Comparison of ENCODE assay signal across 19 cellular contexts in the genomic region with DNA sequence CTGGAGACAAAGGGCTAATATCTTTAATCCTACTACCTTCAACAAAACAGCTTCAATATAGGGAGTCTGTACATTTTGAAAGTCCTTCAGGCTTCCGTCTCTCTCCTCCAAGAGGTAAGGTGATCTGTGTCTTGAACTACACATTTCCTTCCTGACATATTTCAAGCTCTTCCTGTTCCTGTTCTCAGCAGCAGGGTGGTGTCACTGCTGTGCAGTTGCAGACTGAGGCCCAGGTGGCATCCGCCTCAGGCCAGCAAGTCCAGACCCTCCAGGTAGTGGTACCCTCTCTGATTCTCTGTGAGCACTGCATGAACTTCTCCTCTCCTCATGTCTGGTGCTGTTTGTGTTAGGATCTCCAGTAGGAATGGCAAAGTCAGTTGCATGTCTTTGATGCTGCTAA. TPM values are rescaled to one million over a fixed set of nuclear protein-coding genes. Genes with fewer than 3 reads are reported as not detected.
DNase-seq lines count a peak whose midpoint lies in the region; ATAC-seq, FAIRE-seq and TF ChIP-seq lines count a peak whose summit lies in the region.
"Had no signal": no experiment of that assay in that cellular context is flagged by ENCODE, and none has a peak within 500 bp of the region (broad histone marks: within the 10 kb centered on the region; RNA-seq: fewer than 3 reads in every experiment).

No MANE protein-coding gene starts in this region.

- ATAC-seq in activated CD8-positive, alpha-beta T cell treated with anti-CD3 and anti-CD28 coated beads, Interleukin-2, amount 10 ng/mL, durations not matched to agents 7 days and 5 days: peak; percentile 96
- ATAC-seq in HepG2: no peak
- ATAC-seq in HG03135 (IDR thresholded peaks at IDR 0.05; ENCODE audit: unreplicated experiment): no peak
- ATAC-seq: GM23338 had no signal

- H3K4me1 Mint-ChIP-seq in CD8-positive, alpha-beta memory T cell: peaks cover 61 to 85% (median 82%) of the 10 kb centered on the region in 3 donors
- peaks cover 60% of the 10 kb centered on the region for H3K4me1 Mint-ChIP-seq in activated CD8-positive, alpha-beta T cell treated with anti-CD3 and anti-CD28 coated beads, Interleukin-2, amount 10 ng/mL, durations not matched to agents 7 days and 5 days (ENCODE audit: low read depth)

- H3K9ac ChIP-seq in BLaER1 (no peak overlapping the region), HepG2 (ENCODE audit: insufficient read depth, low read depth, low read length) (no peak overlapping the region)

- CTCF ChIA-PET in CD8-positive, alpha-beta memory T cell (lab: Charles Lee): no interaction called here
- CTCF ChIA-PET in activated CD8-positive, alpha-beta T cell treated with anti-CD3 and anti-CD28 coated beads, Interleukin-2, amount 10 ng/mL, durations not matched to agents 7 days and 5 days (lab: Charles Lee): interaction anchor here (0.7 to 2.2 kb wide), 10 partner anchors 10 to 288 kb away, joined by 3 to 16 read pairs (median 3); no protein-coding TSS in a partner anchor
- CTCF ChIA-PET in HepG2 (lab: Yijun Ruan, JAX; ENCODE audit: low intra/inter-chr PET ratio, low total read pairs): no interaction called here

- H3K36me3 Mint-ChIP-seq in CD8-positive, alpha-beta memory T cell: peaks cover 17 to 68% (median 26%) of the 10 kb centered on the region in 3 donors
- H3K36me3 Mint-ChIP-seq in activated CD8-positive, alpha-beta T cell treated with anti-CD3 and anti-CD28 coated beads, Interleukin-2, amount 10 ng/mL, durations not matched to agents 7 days and 5 days (ENCODE audit: low read depth): peaks cover 65% of the 10 kb centered on the region

- no peak overlapping the region for H2AFZ ChIP-seq in HepG2 (ENCODE audit: low read length)
- H2AFZ ChIP-seq: GM23338 had no signal

- peak overlapping the region; percentile 38; the same call in 1 of the 2 replicates for H3K4me2 ChIP-seq in BLaER1
- H3K4me2 ChIP-seq in HepG2 (ENCODE audit: low read depth, low read length): no peak overlapping the region
- H3K4me2 ChIP-seq: GM23338 had no signal

- no peaks in the 10 kb centered on the region for H3K9me3 ChIP-seq in BLaER1
- no peaks in the 10 kb centered on the region for H3K9me3 ChIP-seq in CD8-positive, alpha-beta memory T cell (ENCODE audit: low read length)
- H3K9me3 ChIP-seq in HepG2 (ENCODE audit: low read length): no peaks in the 10 kb centered on the region

- H3K36me3 ChIP-seq in BLaER1 (peaks cover 82% of the 10 kb centered on the region), HepG2 (replicated peaks in 1 of 2; ENCODE audit: control insufficient read depth in 1 of 2, insufficient read depth in 2 of 2, low read length in 2 of 2) (peaks cover 18 to 62% of the 10 kb centered on the region in 2 experiments)
- H3K36me3 ChIP-seq in CD8-positive, alpha-beta memory T cell (ENCODE audit: insufficient read depth, low read length): peaks cover 30% of the 10 kb centered on the region

- TF ChIP-seq CTCF in HepG2 (CRISPR knock-in tag; IDR thresholded peaks at IDR 0.05): no peak

- no peak for TF ChIP-seq RAD21 in HepG2 (CRISPR knock-in tag; IDR thresholded peaks at IDR 0.05)

- in situ Hi-C loops in HepG2 (cut with HindIII; ENCODE audit: extremely low pct_ligation_motif_present, low pct_unique_long_range_greater_than_20kb): no loop called here

- H3K27ac Mint-ChIP-seq in CD8-positive, alpha-beta memory T cell: peak overlapping the region; percentile 49 to 94 (median 88)
- peak overlapping the region; percentile 85 for H3K27ac Mint-ChIP-seq in activated CD8-positive, alpha-beta T cell treated with anti-CD3 and anti-CD28 coated beads, Interleukin-2, amount 10 ng/mL, durations not matched to agents 7 days and 5 days
- H3K27ac Mint-ChIP-seq: GM23338, nephron had no signal

- H3K4me1 ChIP-seq in BLaER1 (peaks cover 51% of the 10 kb centered on the region), HepG2 (ENCODE audit: insufficient read depth, low read length) (peaks cover 13% of the 10 kb centered on the region)
- H3K4me1 ChIP-seq in CD8-positive, alpha-beta memory T cell (ENCODE audit: insufficient read depth, low read length): peaks cover 38% of the 10 kb centered on the region

- 96% methylated on average over 2 of the region's 2 CpGs for WGBS in HepG2 (ENCODE audit: low lambda C conversion rate)

- BruUV-seq in HepG2 (replicated peaks; lab: Mats Ljungman, UMichigan): no TSS peak

- no peak overlapping the region for H3K27ac ChIP-seq in BLaER1
- no peak overlapping the region for H3K27ac ChIP-seq in CD8-positive, alpha-beta memory T cell (ENCODE audit: low read depth, low read length)
- H3K27ac ChIP-seq in HepG2 (ENCODE audit: extremely low read length, insufficient read depth, low read length): no peak overlapping the region

- intact Hi-C loops in HepG2 (cut with micrococcal nuclease; ENCODE audit: unreplicated experiment): no loop called here
- intact Hi-C loops in cardiac septum (cut with DNase I): no loop called here

- FAIRE-seq in HepG2 (lab: Jason Lieb, UNC): no peak
- FAIRE-seq: RCC 7860 had no signal

- H3K79me2 ChIP-seq in HepG2 (ENCODE audit: insufficient read depth, low read length): peaks cover 57% of the 10 kb centered on the region

- no peaks in the 10 kb centered on the region for H3K9me3 Mint-ChIP-seq in CD8-positive, alpha-beta memory T cell
- H3K9me3 Mint-ChIP-seq in activated CD8-positive, alpha-beta T cell treated with anti-CD3 and anti-CD28 coated beads, Interleukin-2, amount 10 ng/mL, durations not matched to agents 7 days and 5 days (ENCODE audit: insufficient read depth): no peaks in the 10 kb centered on the region
- H3K9me3 Mint-ChIP-seq: GM23338, nephron had no signal

- no peak for TF ChIP-seq POLR2A in HepG2 (IDR thresholded peaks at IDR 0.05; ENCODE audit: insufficient read depth in 1 of 2, low read depth in 2 of 2, low read length in 2 of 2)

- H3K27me3 Mint-ChIP-seq in CD8-positive, alpha-beta memory T cell: no peaks in the 10 kb centered on the region
- H3K27me3 Mint-ChIP-seq in activated CD8-positive, alpha-beta T cell treated with anti-CD3 and anti-CD28 coated beads, Interleukin-2, amount 10 ng/mL, durations not matched to agents 7 days and 5 days (ENCODE audit: low read depth): no peaks in the 10 kb centered on the region

- no peak overlapping the region for H3K4me3 ChIP-seq in BLaER1
- H3K4me3 ChIP-seq in CD8-positive, alpha-beta memory T cell (ENCODE audit: low read length): peak overlapping the region; percentile 23
- no peak overlapping the region for H3K4me3 ChIP-seq in HepG2 (replicated peaks in 1 of 3; ENCODE audit: insufficient read depth in 1 of 3, low read depth in 2 of 3, low read length in 3 of 3)
- H3K4me3 ChIP-seq: GM23338 had no signal

- TF ChIP-seq EP300 in HepG2 (IDR thresholded peaks at IDR 0.05; ENCODE audit: low read depth in 2 of 2, low read length in 2 of 2): no peak
- no peak for TF ChIP-seq EP300 in HepG2 (CRISPR knock-in tag; IDR thresholded peaks at IDR 0.05; ENCODE audit: borderline replicate concordance)

- H3K27me3 ChIP-seq in BLaER1: no peaks in the 10 kb centered on the region
- no peaks in the 10 kb centered on the region for H3K27me3 ChIP-seq in CD8-positive, alpha-beta memory T cell (ENCODE audit: insufficient read depth, low read length, poor library complexity, severe bottlenecking)
- no peaks in the 10 kb centered on the region for H3K27me3 ChIP-seq in HepG2 (ENCODE audit: control insufficient read depth in 1 of 2, insufficient read depth in 2 of 2, low read length in 2 of 2)

- POLR2A ChIA-PET in CD8-positive, alpha-beta memory T cell (lab: Charles Lee): no interaction called here
- POLR2A ChIA-PET in activated CD8-positive, alpha-beta T cell treated with anti-CD3 and anti-CD28 coated beads, Interleukin-2, amount 10 ng/mL, durations not matched to agents 7 days and 5 days (lab: Charles Lee): interaction anchor here (1.6 kb wide), 1 partner anchor 120 kb away, joined by 4 read pairs; a partner anchor contains a TSS
- POLR2A ChIA-PET in HepG2 (lab: Yijun Ruan, JAX): no interaction called here

- DNase-seq in CD8-positive, alpha-beta memory T cell: peak in 3 of 5 donors; percentile 4 to 49 (median 41)
- DNase-seq in activated CD8-positive, alpha-beta T cell treated with anti-CD3 and anti-CD28 coated beads, Interleukin-2, amount 10 ng/mL, durations not matched to agents 7 days and 5 days: peak; percentile 57
- DNase-seq in HepG2 (ENCODE audit: low spot score) (no peak), NCI-H748 treated with DMSO at 0.1 percent for 48 hours (lab: John Stamatoyannopoulos, UW) (no peak), NCI-H128 (lab: John Stamatoyannopoulos, UW; ENCODE audit: unreplicated experiment) (no peak), cardiac septum (ENCODE audit: low spot score) (no peak)
- DNase-seq: activated CD4-positive, alpha-beta T cell treated with anti-CD3 and anti-CD28 coated beads for 1 hour; cerebellar nuclear complex; DMS79 treated with DMSO at 0.1 percent for 48 hours; MM.1S; NCI-H2081 treated with DMSO at 0.1 percent for 48 hours; stimulated activated CD4-positive, alpha-beta T cell treated with anti-CD3 and anti-CD28 coated beads, Interleukin-2, amount 100 ng/mL, for 24 hours had no signal

- H4K20me1 ChIP-seq in BLaER1: peaks cover 100% of the 10 kb centered on the region
- no peaks in the 10 kb centered on the region for H4K20me1 ChIP-seq in HepG2 (ENCODE audit: insufficient read depth, low read length)

- H3K4me3 Mint-ChIP-seq in CD8-positive, alpha-beta memory T cell: peak overlapping the region; percentile 59 to 85 (median 77)
- peak overlapping the region; percentile 69 for H3K4me3 Mint-ChIP-seq in activated CD8-positive, alpha-beta T cell treated with anti-CD3 and anti-CD28 coated beads, Interleukin-2, amount 10 ng/mL, durations not matched to agents 7 days and 5 days
- H3K4me3 Mint-ChIP-seq: GM23338, nephron had no signal

RNA-seq across cellular contexts. Expression of a gene that starts 7.8 kb away (rescaled TPM):
- total RNA-seq in CD8-positive, alpha-beta memory T cell: 10 to 100 TPM; 34.5 to 34.9 TPM
- 26.3 TPM for polyA plus RNA-seq in CD8-positive, alpha-beta memory T cell
- 10 to 100 TPM; 32.3 to 32.5 TPM for total RNA-seq in activated CD8-positive, alpha-beta T cell treated with anti-CD3 and anti-CD28 coated beads, Interleukin-2, amount 10 ng/mL, durations not matched to agents 7 days and 5 days
- total RNA-seq in HepG2 (2016; rRNA removed; fragmentation: Illumina TruSeq; extraction: Trizol): 22.9 and 52.0 TPM in 2 replicates
- 3.6 and 4.8 TPM in 2 replicates for total RNA-seq in HepG2 (2016; cell fraction: cytosol; rRNA removed; fragmentation: Illumina TruSeq; extraction: Trizol; ENCODE audit: low read depth)
- total RNA-seq in HepG2 (2016; cell fraction: insoluble cytoplasmic fraction; rRNA removed; fragmentation: Illumina TruSeq; extraction: Trizol): 22.0 and 49.9 TPM in 2 replicates
- 18.4 and 21.5 TPM in 2 replicates for total RNA-seq in HepG2 (2016; cell fraction: membrane; rRNA removed; fragmentation: Illumina TruSeq; extraction: Trizol)
- total RNA-seq in HepG2 (2016; cell fraction: nucleus; rRNA removed; fragmentation: Illumina TruSeq; extraction: Trizol): 33.7 and 34.3 TPM in 2 replicates
- polyA plus RNA-seq in HepG2 (2011; rRNA removed): 14.8 and 16.0 TPM in 2 replicates
- polyA plus RNA-seq in HepG2 (2011; cell fraction: cytosol; rRNA removed): 9.2 and 9.9 TPM in 2 replicates
- 19.0 and 21.1 TPM in 2 replicates for polyA plus RNA-seq in HepG2 (2011; cell fraction: nucleus; rRNA removed)
- 18.5 and 18.9 TPM in 2 replicates for polyA plus RNA-seq in HepG2 (2012)
- polyA plus RNA-seq in HepG2 (2016; cell fraction: cytosol; fragmentation: Illumina TruSeq; extraction: Trizol; ENCODE audit: low read depth): 2.2 and 3.1 TPM in 2 replicates
- 61.2 and 64.1 TPM in 2 replicates for polyA plus RNA-seq in HepG2 (2016; cell fraction: insoluble cytoplasmic fraction; fragmentation: Illumina TruSeq; extraction: Trizol; ENCODE audit: low read depth)
- polyA plus RNA-seq in HepG2 (2016; cell fraction: membrane; fragmentation: Illumina TruSeq; extraction: Trizol; ENCODE audit: low read depth): 9.3 and 11.6 TPM in 2 replicates
- 65.3 and 68.8 TPM in 2 replicates for polyA plus RNA-seq in HepG2 (2016; cell fraction: nucleus; fragmentation: Illumina TruSeq; extraction: Trizol; ENCODE audit: insufficient read depth, low read depth)
- polyA minus RNA-seq in HepG2 (2011; rRNA and poly(A)+ RNA removed; ENCODE audit: low replicate concordance): 53.8 and 56.2 TPM in 2 replicates
- 15.1 and 18.1 TPM in 2 replicates for polyA minus RNA-seq in HepG2 (2011; cell fraction: cytosol; rRNA and poly(A)+ RNA removed)
- polyA minus RNA-seq in HepG2 (2011; cell fraction: nucleus; rRNA and poly(A)+ RNA removed): 22.9 and 23.2 TPM in 2 replicates
- 12.9 TPM for total RNA-seq in cardiac septum

RNA-seq across cellular contexts. Expression of a gene that starts 8.5 kb away (rescaled TPM):
- total RNA-seq in CD8-positive, alpha-beta memory T cell: 10 to 100 TPM; 41.9 to 42.9 TPM
- 51.1 TPM for polyA plus RNA-seq in CD8-positive, alpha-beta memory T cell
- total RNA-seq in activated CD8-positive, alpha-beta T cell treated with anti-CD3 and anti-CD28 coated beads, Interleukin-2, amount 10 ng/mL, durations not matched to agents 7 days and 5 days: 10 to 100 TPM; 30.2 to 31.9 TPM
- 49.0 and 60.4 TPM in 2 replicates for total RNA-seq in HepG2 (2016; rRNA removed; fragmentation: Illumina TruSeq; extraction: Trizol)
- 27.4 and 28.2 TPM in 2 replicates for total RNA-seq in HepG2 (2016; cell fraction: cytosol; rRNA removed; fragmentation: Illumina TruSeq; extraction: Trizol; ENCODE audit: low read depth)
- 49.5 and 55.0 TPM in 2 replicates for total RNA-seq in HepG2 (2016; cell fraction: insoluble cytoplasmic fraction; rRNA removed; fragmentation: Illumina TruSeq; extraction: Trizol)
- total RNA-seq in HepG2 (2016; cell fraction: membrane; rRNA removed; fragmentation: Illumina TruSeq; extraction: Trizol): 39.5 and 41.0 TPM in 2 replicates
- total RNA-seq in HepG2 (2016; cell fraction: nucleus; rRNA removed; fragmentation: Illumina TruSeq; extraction: Trizol): 50.8 and 56.3 TPM in 2 replicates
- 14.0 and 18.4 TPM in 2 replicates for polyA plus RNA-seq in HepG2 (2011; rRNA removed)
- 8.9 and 11.4 TPM in 2 replicates for polyA plus RNA-seq in HepG2 (2011; cell fraction: cytosol; rRNA removed)
- 21.1 TPM in 2 replicates for polyA plus RNA-seq in HepG2 (2011; cell fraction: nucleus; rRNA removed)
- 29.6 and 43.1 TPM in 2 replicates for polyA plus RNA-seq in HepG2 (2012)
- 32.3 and 41.1 TPM in 2 replicates for polyA plus RNA-seq in HepG2 (2016; cell fraction: cytosol; fragmentation: Illumina TruSeq; extraction: Trizol; ENCODE audit: low read depth)
- polyA plus RNA-seq in HepG2 (2016; cell fraction: insoluble cytoplasmic fraction; fragmentation: Illumina TruSeq; extraction: Trizol; ENCODE audit: low read depth): 75.4 and 76.2 TPM in 2 replicates
- polyA plus RNA-seq in HepG2 (2016; cell fraction: membrane; fragmentation: Illumina TruSeq; extraction: Trizol; ENCODE audit: low read depth): 40.8 and 42.5 TPM in 2 replicates
- polyA plus RNA-seq in HepG2 (2016; cell fraction: nucleus; fragmentation: Illumina TruSeq; extraction: Trizol; ENCODE audit: insufficient read depth, low read depth): 45.0 and 50.9 TPM in 2 replicates
- polyA minus RNA-seq in HepG2 (2011; rRNA and poly(A)+ RNA removed; ENCODE audit: low replicate concordance): 5.5 and 10.5 TPM in 2 replicates
- polyA minus RNA-seq in HepG2 (2011; cell fraction: cytosol; rRNA and poly(A)+ RNA removed): 4.2 and 5.0 TPM in 2 replicates
- polyA minus RNA-seq in HepG2 (2011; cell fraction: nucleus; rRNA and poly(A)+ RNA removed): 52.7 and 65.8 TPM in 2 replicates
- total RNA-seq in cardiac septum: 15.4 TPM

RNA-seq across cellular contexts. Expression of a gene that starts 27.6 kb away (rescaled TPM):
- not detected for total RNA-seq in CD8-positive, alpha-beta memory T cell
- not detected for polyA plus RNA-seq in CD8-positive, alpha-beta memory T cell
- total RNA-seq in activated CD8-positive, alpha-beta T cell treated with anti-CD3 and anti-CD28 coated beads, Interleukin-2, amount 10 ng/mL, durations not matched to agents 7 days and 5 days: not detected
- total RNA-seq in HepG2 (2016; rRNA removed; fragmentation: Illumina TruSeq; extraction: Trizol): 0.09 and 0.35 TPM in 2 replicates
- total RNA-seq in HepG2 (2016; cell fraction: cytosol; rRNA removed; fragmentation: Illumina TruSeq; extraction: Trizol; ENCODE audit: low read depth): not detected in 2 replicates
- total RNA-seq in HepG2 (2016; cell fraction: insoluble cytoplasmic fraction; rRNA removed; fragmentation: Illumina TruSeq; extraction: Trizol): 0.09 and 0.33 TPM in 2 replicates
- total RNA-seq in HepG2 (2016; cell fraction: membrane; rRNA removed; fragmentation: Illumina TruSeq; extraction: Trizol): not detected in 2 replicates
- not detected in 2 replicates for total RNA-seq in HepG2 (2016; cell fraction: nucleus; rRNA removed; fragmentation: Illumina TruSeq; extraction: Trizol)
- polyA plus RNA-seq in HepG2 (2011; rRNA removed): not detected in 2 replicates
- polyA plus RNA-seq in HepG2 (2011; cell fraction: cytosol; rRNA removed): 0.08 and 0.10 TPM in 2 replicates
- polyA plus RNA-seq in HepG2 (2011; cell fraction: nucleus; rRNA removed): not detected in 2 replicates
- 0.28 and 0.79 TPM in 2 replicates for polyA plus RNA-seq in HepG2 (2012)
- not detected in 2 replicates for polyA plus RNA-seq in HepG2 (2016; cell fraction: cytosol; fragmentation: Illumina TruSeq; extraction: Trizol; ENCODE audit: low read depth)
- 0.44 TPM in 1 of 2 replicates, not detected in the other for polyA plus RNA-seq in HepG2 (2016; cell fraction: insoluble cytoplasmic fraction; fragmentation: Illumina TruSeq; extraction: Trizol; ENCODE audit: low read depth)
- polyA plus RNA-seq in HepG2 (2016; cell fraction: membrane; fragmentation: Illumina TruSeq; extraction: Trizol; ENCODE audit: low read depth): not detected in 2 replicates
- not detected in 2 replicates for polyA plus RNA-seq in HepG2 (2016; cell fraction: nucleus; fragmentation: Illumina TruSeq; extraction: Trizol; ENCODE audit: insufficient read depth, low read depth)
- not detected in 2 replicates for polyA minus RNA-seq in HepG2 (2011; rRNA and poly(A)+ RNA removed; ENCODE audit: low replicate concordance)
- not detected in 2 replicates for polyA minus RNA-seq in HepG2 (2011; cell fraction: cytosol; rRNA and poly(A)+ RNA removed)
- polyA minus RNA-seq in HepG2 (2011; cell fraction: nucleus; rRNA and poly(A)+ RNA removed): 0.64 TPM in 1 of 2 replicates, not detected in the other
- total RNA-seq in cardiac septum: 174 TPM
- total RNA-seq: GM23338, HT1080 had no signal

RNA-seq across cellular contexts. Expression of a gene that starts 38.4 kb away (rescaled TPM):
- total RNA-seq in CD8-positive, alpha-beta memory T cell: not detected
- not detected for polyA plus RNA-seq in CD8-positive, alpha-beta memory T cell
- not detected for total RNA-seq in activated CD8-positive, alpha-beta T cell treated with anti-CD3 and anti-CD28 coated beads, Interleukin-2, amount 10 ng/mL, durations not matched to agents 7 days and 5 days
- total RNA-seq in HepG2 (2016; rRNA removed; fragmentation: Illumina TruSeq; extraction: Trizol): not detected in 2 replicates
- total RNA-seq in HepG2 (2016; cell fraction: cytosol; rRNA removed; fragmentation: Illumina TruSeq; extraction: Trizol; ENCODE audit: low read depth): not detected in 2 replicates
- total RNA-seq in HepG2 (2016; cell fraction: insoluble cytoplasmic fraction; rRNA removed; fragmentation: Illumina TruSeq; extraction: Trizol): 0.21 and 0.28 TPM in 2 replicates
- not detected in 2 replicates for total RNA-seq in HepG2 (2016; cell fraction: membrane; rRNA removed; fragmentation: Illumina TruSeq; extraction: Trizol)
- total RNA-seq in HepG2 (2016; cell fraction: nucleus; rRNA removed; fragmentation: Illumina TruSeq; extraction: Trizol): not detected in 2 replicates
- 0.14 and 0.55 TPM in 2 replicates for polyA plus RNA-seq in HepG2 (2011; rRNA removed)
- 0.14 and 0.51 TPM in 2 replicates for polyA plus RNA-seq in HepG2 (2011; cell fraction: cytosol; rRNA removed)
- 0.16 TPM in 1 of 2 replicates, not detected in the other for polyA plus RNA-seq in HepG2 (2011; cell fraction: nucleus; rRNA removed)
- polyA plus RNA-seq in HepG2 (2012): 0.25 TPM in 1 of 2 replicates, not detected in the other
- polyA plus RNA-seq in HepG2 (2016; cell fraction: cytosol; fragmentation: Illumina TruSeq; extraction: Trizol; ENCODE audit: low read depth): not detected in 2 replicates
- not detected in 2 replicates for polyA plus RNA-seq in HepG2 (2016; cell fraction: insoluble cytoplasmic fraction; fragmentation: Illumina TruSeq; extraction: Trizol; ENCODE audit: low read depth)
- polyA plus RNA-seq in HepG2 (2016; cell fraction: membrane; fragmentation: Illumina TruSeq; extraction: Trizol; ENCODE audit: low read depth): not detected in 2 replicates
- not detected in 2 replicates for polyA plus RNA-seq in HepG2 (2016; cell fraction: nucleus; fragmentation: Illumina TruSeq; extraction: Trizol; ENCODE audit: insufficient read depth, low read depth)
- polyA minus RNA-seq in HepG2 (2011; rRNA and poly(A)+ RNA removed; ENCODE audit: low replicate concordance): 0.72 TPM in 1 of 2 replicates, not detected in the other
- polyA minus RNA-seq in HepG2 (2011; cell fraction: cytosol; rRNA and poly(A)+ RNA removed): not detected in 2 replicates
- not detected in 2 replicates for polyA minus RNA-seq in HepG2 (2011; cell fraction: nucleus; rRNA and poly(A)+ RNA removed)
- total RNA-seq in cardiac septum: not detected
- total RNA-seq: GM23338, ureter had no signal

RNA-seq across cellular contexts. Expression of a gene that starts 41.6 kb away (rescaled TPM):
- total RNA-seq in CD8-positive, alpha-beta memory T cell: 1 to 10 TPM; 1.1 to 1.8 TPM
- polyA plus RNA-seq in CD8-positive, alpha-beta memory T cell: 0.40 TPM
- total RNA-seq in activated CD8-positive, alpha-beta T cell treated with anti-CD3 and anti-CD28 coated beads, Interleukin-2, amount 10 ng/mL, durations not matched to agents 7 days and 5 days: 1 to 10 TPM; 1.1 TPM
- 0.87 and 2.4 TPM in 2 replicates for total RNA-seq in HepG2 (2016; rRNA removed; fragmentation: Illumina TruSeq; extraction: Trizol)
- 0.26 and 0.30 TPM in 2 replicates for total RNA-seq in HepG2 (2016; cell fraction: cytosol; rRNA removed; fragmentation: Illumina TruSeq; extraction: Trizol; ENCODE audit: low read depth)
- 1.1 and 2.3 TPM in 2 replicates for total RNA-seq in HepG2 (2016; cell fraction: insoluble cytoplasmic fraction; rRNA removed; fragmentation: Illumina TruSeq; extraction: Trizol)
- 0.55 and 0.80 TPM in 2 replicates for total RNA-seq in HepG2 (2016; cell fraction: membrane; rRNA removed; fragmentation: Illumina TruSeq; extraction: Trizol)
- total RNA-seq in HepG2 (2016; cell fraction: nucleus; rRNA removed; fragmentation: Illumina TruSeq; extraction: Trizol): 3.5 and 4.1 TPM in 2 replicates
- 2.5 TPM in 2 replicates for polyA plus RNA-seq in HepG2 (2011; rRNA removed)
- 1.00 and 1.4 TPM in 2 replicates for polyA plus RNA-seq in HepG2 (2011; cell fraction: cytosol; rRNA removed)
- 15.4 and 20.4 TPM in 2 replicates for polyA plus RNA-seq in HepG2 (2011; cell fraction: nucleus; rRNA removed)
- polyA plus RNA-seq in HepG2 (2012): 2.4 and 2.5 TPM in 2 replicates
- 0.23 and 0.29 TPM in 2 replicates for polyA plus RNA-seq in HepG2 (2016; cell fraction: cytosol; fragmentation: Illumina TruSeq; extraction: Trizol; ENCODE audit: low read depth)
- polyA plus RNA-seq in HepG2 (2016; cell fraction: insoluble cytoplasmic fraction; fragmentation: Illumina TruSeq; extraction: Trizol; ENCODE audit: low read depth): 0.71 and 0.86 TPM in 2 replicates
- polyA plus RNA-seq in HepG2 (2016; cell fraction: membrane; fragmentation: Illumina TruSeq; extraction: Trizol; ENCODE audit: low read depth): 0.43 and 0.89 TPM in 2 replicates
- 9.8 and 11.9 TPM in 2 replicates for polyA plus RNA-seq in HepG2 (2016; cell fraction: nucleus; fragmentation: Illumina TruSeq; extraction: Trizol; ENCODE audit: insufficient read depth, low read depth)
- 1.6 TPM in 1 of 2 replicates, not detected in the other for polyA minus RNA-seq in HepG2 (2011; rRNA and poly(A)+ RNA removed; ENCODE audit: low replicate concordance)
- 0.35 TPM in 1 of 2 replicates, not detected in the other for polyA minus RNA-seq in HepG2 (2011; cell fraction: cytosol; rRNA and poly(A)+ RNA removed)
- 2.5 and 4.4 TPM in 2 replicates for polyA minus RNA-seq in HepG2 (2011; cell fraction: nucleus; rRNA and poly(A)+ RNA removed)
- total RNA-seq in cardiac septum: 1.0 TPM

Comparison
In these comparisons a context has a peak if more than half of its experiments do, and no peak if none do; other contexts are left out.
1. DNase-seq: peak in CD8-positive, alpha-beta memory T cell (3 of 5) and activated CD8-positive, alpha-beta T cell treated with anti-CD3 and anti-CD28 coated beads, Interleukin-2, amount 10 ng/mL, durations not matched to agents 7 days and 5 days (single experiment); none in HepG2 (single experiment), NCI-H748 treated with DMSO at 0.1 percent for 48 hours (single experiment), NCI-H128 (single experiment) and cardiac septum (single experiment).
2. RNA of a gene that starts 27.6 kb away (total RNA-seq): 174 TPM in cardiac septum (single experiment); 0.09 to 0.35 TPM in HepG2, not detected in CD8-positive, alpha-beta memory T cell and not detected in activated CD8-positive, alpha-beta T cell treated with anti-CD3 and anti-CD28 coated beads, Interleukin-2, amount 10 ng/mL, durations not matched to agents 7 days and 5 days; every median in the first group is over 100 times any median in the second.